Comparison of ENCODE assay signal across 10 cellular contexts in the genomic region with DNA sequence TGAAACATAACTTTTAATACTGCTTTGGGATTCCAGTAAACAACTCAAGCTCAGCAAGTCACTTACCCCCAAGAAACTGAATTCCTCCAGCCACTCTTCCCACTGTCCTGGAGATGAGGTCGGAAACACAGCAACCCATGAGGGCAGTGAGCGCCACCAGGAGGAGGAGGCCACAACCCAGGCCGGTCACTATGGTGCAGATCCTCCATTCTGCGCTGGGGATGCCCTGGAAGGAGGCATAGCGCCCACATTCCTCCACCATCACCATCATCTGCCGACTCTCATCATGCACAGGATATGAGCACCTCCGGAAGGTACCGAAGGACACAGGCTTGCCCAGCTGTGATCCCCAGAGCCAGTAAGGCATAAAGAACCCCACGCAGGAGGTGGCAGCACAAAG. TPM values are rescaled to one million over a fixed set of nuclear protein-coding genes. Genes with fewer than 3 reads are reported as not detected.
DNase-seq lines count a peak whose midpoint lies in the region; TF ChIP-seq lines count a peak whose summit lies in the region.
"Had no signal": no experiment of that assay in that cellular context is flagged by ENCODE, and none has a peak within 500 bp of the region (broad histone marks: within the 10 kb centered on the region; RNA-seq: fewer than 3 reads in every experiment).

No MANE protein-coding gene starts in this region.

- H3K36me3 Mint-ChIP-seq in nephron progenitor cell (ENCODE audit: low read depth), result peaks cover 1% of the 10 kb centered on the region

- peaks cover 54% of the 10 kb centered on the region for H3K4me1 Mint-ChIP-seq in nephron progenitor cell

- TF ChIP-seq POLR2A in erythroblast (IDR thresholded peaks at IDR 0.05; ENCODE audit: low read length), result no peak

- H3K4me3 ChIP-seq in epithelial cell of proximal tubule (ENCODE audit: low read depth, low read length), result no peak overlapping the region

- peak overlapping the region; percentile 88 for H3K4me3 Mint-ChIP-seq in nephron progenitor cell

- peaks cover under 1% of the 10 kb centered on the region for H3K9me3 Mint-ChIP-seq in nephron progenitor cell

- TF ChIP-seq CTCF in epithelial cell of proximal tubule (conservative IDR thresholded peaks at IDR 0.05; ENCODE audit: low read depth, low read length), result peak; percentile 31
- no peak for TF ChIP-seq CTCF in nephron progenitor cell (IDR thresholded peaks at IDR 0.05)
- no peak for TF ChIP-seq CTCF in GM13976 (IDR thresholded peaks at IDR 0.05; ENCODE audit: borderline replicate concordance, control extremely low read depth, extremely low read depth, insufficient read depth, missing control alignments)

- in situ Hi-C loops in ACHN (cut with HindIII; ENCODE audit: low pct_ligation_motif_present, low pct_unique_long_range_greater_than_20kb, low sequenced_read_pairs), result loop anchor here (25.0 kb wide), 1 partner anchor 188 kb away; no protein-coding TSS in a partner anchor
- in situ Hi-C loops in GM13976 (cut with MboI; ENCODE audit: low sequenced_read_pairs, unreplicated experiment), result no loop called here

- peaks cover 3% of the 10 kb centered on the region for H3K27me3 Mint-ChIP-seq in nephron progenitor cell (ENCODE audit: low read depth, poor library complexity)

- DNase-seq in ACHN, result peak; percentile 24
- DNase-seq in LHCN-M2 (ENCODE audit: low read depth), result peak; percentile 17
- DNase-seq in epithelial cell of proximal tubule (ENCODE audit: low read depth), result no peak
- DNase-seq in nephron progenitor cell, result peak; percentile 12
- DNase-seq in ureter (ENCODE audit: low spot score), result no peak
- DNase-seq in NCI-H2171 treated with DMSO at 0.1 percent for 48 hours (lab: John Stamatoyannopoulos, UW), result no peak
- DNase-seq in GM13976 (ENCODE audit: low spot score), result no peak
- no peak for DNase-seq in erythroblast (lab: John Stamatoyannopoulos, UW)
- DNase-seq: central memory CD4-positive, alpha-beta T cell; NCI-H226 had no signal

- H3K27ac Mint-ChIP-seq in nephron progenitor cell, result no peak overlapping the region

RNA-seq across cellular contexts. Expression of a gene that starts 2.2 kb away (rescaled TPM):
- total RNA-seq in LHCN-M2 (2014; rRNA removed) (30.0 and 37.2 TPM in 2 replicates), epithelial cell of proximal tubule (3.8 and 5.2 TPM in 2 replicates), ureter (49.1 TPM)
- polyA plus RNA-seq in LHCN-M2 (2012), result 34.3 TPM

RNA-seq across cellular contexts. Expression of a gene that starts 54.7 kb away (rescaled TPM):
- total RNA-seq in LHCN-M2 (2014; rRNA removed) (29.5 and 32.2 TPM in 2 replicates), epithelial cell of proximal tubule (14.7 and 17.7 TPM in 2 replicates), ureter (30.4 TPM)
- polyA plus RNA-seq in LHCN-M2 (2012), result 10.8 TPM

Comparison
In these comparisons a context has a peak if more than half of its experiments do, and no peak if none do; other contexts are left out.
1. DNase-seq: peak in ACHN (single experiment), LHCN-M2 (single experiment) and nephron progenitor cell (single experiment); none in epithelial cell of proximal tubule (single experiment), ureter (single experiment), NCI-H2171 treated with DMSO at 0.1 percent for 48 hours (single experiment), GM13976 (single experiment) and erythroblast (0 of 2).